Comparison of ENCODE assay signal across 22 cellular contexts in genomic region chr5:123482258-123482657, GRCh38.
"Had no signal": no experiment of that assay in that cellular context is flagged by ENCODE, and none has a peak within 500 bp of the region (broad histone marks: within the 10 kb centered on the region; RNA-seq: fewer than 3 reads in every experiment).

No MANE protein-coding gene starts in this region.

- H3K36me3 ChIP-seq: left ventricle myocardium inferior, stomach, suprapubic skin, tibial nerve had no signal

- H3K4me1 Mint-ChIP-seq: activated naive CD8-positive, alpha-beta T cell treated with anti-CD3 and anti-CD28 coated beads, Interleukin-2, amount 10 ng/mL, durations not matched to agents 7 days and 5 days; natural killer cell; stimulated activated memory B cell treated with anti-CD40 and anti-IgM and Interleukin-4, amounts not matched to agents 10 μg/mL and 1 μg/mL and 100 μg/mL, for 72 hours had no signal

- H3K79me2 ChIP-seq: parathyroid adenoma had no signal

- H3K27me3 Mint-ChIP-seq: stimulated activated memory B cell treated with anti-CD40 and anti-IgM and Interleukin-4, amounts not matched to agents 10 μg/mL and 1 μg/mL and 100 μg/mL, for 72 hours had no signal

- H3K27me3 ChIP-seq: stomach, suprapubic skin, tibial nerve had no signal

- H3K36me3 Mint-ChIP-seq: activated naive CD8-positive, alpha-beta T cell treated with anti-CD3 and anti-CD28 coated beads, Interleukin-2, amount 10 ng/mL, durations not matched to agents 7 days and 5 days; natural killer cell; stimulated activated memory B cell treated with anti-CD40 and anti-IgM and Interleukin-4, amounts not matched to agents 10 μg/mL and 1 μg/mL and 100 μg/mL, for 72 hours had no signal

- ATAC-seq: natural killer cell; right cardiac atrium; stimulated activated memory B cell treated with anti-CD40 and anti-IgM and Interleukin-4, amounts not matched to agents 10 μg/mL and 1 μg/mL and 100 μg/mL, for 72 hours had no signal

- DNase-seq: activated CD4-positive, alpha-beta T cell treated with anti-CD3 and anti-CD28 coated beads for 4 hours; activated CD4-positive, alpha-beta T cell treated with anti-CD3 and anti-CD28 coated beads, Interleukin-2, amount 50 U/mL, for 48 hours; activated CD4-positive, CD25-positive, alpha-beta regulatory T cell; activated naive CD4-positive, alpha-beta T cell treated with Interleukin-2 at 50 U/mL for 16 hours; activated naive CD8-positive, alpha-beta T cell treated with anti-CD3 and anti-CD28 coated beads, Interleukin-2, amount 10 ng/mL, durations not matched to agents 7 days and 5 days; activated T-cell treated with anti-CD3 and anti-CD28 coated beads, Interleukin-2, amount 50 U/mL, for 48 hours; amniotic stem cell; caudate nucleus; erythroblast; foreskin melanocyte; kidney glomerular epithelial cell; left ventricle myocardium inferior; midbrain; natural killer cell; right cardiac atrium; stimulated activated CD4-positive, alpha-beta T cell treated with anti-CD3 and anti-CD28 coated beads, Interleukin-15, amount 100 ng/mL, for 24 hours; stomach had no signal

- H2AFZ ChIP-seq: parathyroid adenoma had no signal

- H3K9me3 Mint-ChIP-seq: activated naive CD8-positive, alpha-beta T cell treated with anti-CD3 and anti-CD28 coated beads, Interleukin-2, amount 10 ng/mL, durations not matched to agents 7 days and 5 days; natural killer cell; stimulated activated memory B cell treated with anti-CD40 and anti-IgM and Interleukin-4, amounts not matched to agents 10 μg/mL and 1 μg/mL and 100 μg/mL, for 72 hours; T-helper 1 cell treated with Interleukin-12 subunit alpha and Interleukin-12 subunit beta and Interleukin-4 antibody, amounts not matched to agents 30 μg/mL and 1 μg/mL, for 36 hours had no signal

- H3K27ac Mint-ChIP-seq: activated naive CD8-positive, alpha-beta T cell treated with anti-CD3 and anti-CD28 coated beads, Interleukin-2, amount 10 ng/mL, durations not matched to agents 7 days and 5 days; natural killer cell; stimulated activated memory B cell treated with anti-CD40 and anti-IgM and Interleukin-4, amounts not matched to agents 10 μg/mL and 1 μg/mL and 100 μg/mL, for 72 hours; T-helper 1 cell treated with Interleukin-12 subunit alpha and Interleukin-12 subunit beta and Interleukin-4 antibody, amounts not matched to agents 30 μg/mL and 1 μg/mL, for 36 hours had no signal

- H3K4me3 ChIP-seq: left ventricle myocardium inferior, stomach, suprapubic skin, tibial nerve had no signal

- H3K9ac ChIP-seq: parathyroid adenoma had no signal

- H3K4me3 Mint-ChIP-seq: activated naive CD8-positive, alpha-beta T cell treated with anti-CD3 and anti-CD28 coated beads, Interleukin-2, amount 10 ng/mL, durations not matched to agents 7 days and 5 days; natural killer cell; stimulated activated memory B cell treated with anti-CD40 and anti-IgM and Interleukin-4, amounts not matched to agents 10 μg/mL and 1 μg/mL and 100 μg/mL, for 72 hours; T-helper 1 cell treated with Interleukin-12 subunit alpha and Interleukin-12 subunit beta and Interleukin-4 antibody, amounts not matched to agents 30 μg/mL and 1 μg/mL, for 36 hours had no signal

- H3K4me1 ChIP-seq: left ventricle myocardium inferior, parathyroid adenoma had no signal

- H3K27ac ChIP-seq: left ventricle myocardium inferior, parathyroid adenoma, stomach, suprapubic skin, tibial nerve had no signal

- H3K9me3 ChIP-seq: left ventricle myocardium inferior, stomach, suprapubic skin, tibial nerve had no signal
